In the genomic region with DNA sequence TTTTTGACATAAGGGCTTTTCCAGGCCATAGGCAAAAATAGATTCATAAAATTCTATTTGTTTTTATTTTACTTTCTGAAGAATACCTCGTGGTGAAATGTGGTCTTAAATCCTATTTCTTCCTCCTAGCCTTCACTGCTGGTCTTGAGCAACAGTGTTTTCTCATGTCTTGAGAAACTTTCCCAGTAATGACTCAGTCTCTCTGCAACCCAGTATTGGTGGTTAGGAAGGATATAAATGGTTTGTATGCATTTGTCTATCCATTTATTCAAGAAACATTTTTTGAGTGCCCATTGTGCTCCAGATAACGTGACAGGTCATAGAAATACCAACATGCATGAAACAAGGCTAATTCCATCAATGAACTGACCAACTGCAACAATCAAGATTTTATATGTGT, we compare ENCODE assay signal across 21 cellular contexts.
"Had no signal": no experiment of that assay in that cellular context is flagged by ENCODE, and none has a peak within 500 bp of the region (broad histone marks: within the 10 kb centered on the region; RNA-seq: fewer than 3 reads in every experiment).

No MANE protein-coding gene starts in this region.

- DNase-seq: activated B cell treated with CpG ODN at 0.5 μM for 24 hours; activated CD4-positive, alpha-beta T cell treated with anti-CD3 and anti-CD28 coated beads for 1 hour; activated CD4-positive, alpha-beta T cell treated with anti-CD3 and anti-CD28 coated beads, Interleukin-2, amount 10 ng/mL, durations not matched to agents 24 days and 14 days; activated CD4-positive, alpha-beta T cell treated with anti-CD3 and anti-CD28 coated beads, Interleukin-2, amount 50 U/mL, for 48 hours; activated CD8-positive, alpha-beta memory T cell treated with anti-CD3 and anti-CD28 coated beads, Interleukin-2, amount 10 ng/mL, durations not matched to agents 7 days and 5 days; activated effector memory CD4-positive, alpha-beta T cell treated with anti-CD3 and anti-CD28 coated beads, Interleukin-2, amount 50 U/mL, for 16 hours; activated naive CD4-positive, alpha-beta T cell treated with anti-CD3 and anti-CD28 coated beads for 36 hours; activated T-cell treated with anti-CD3 and anti-CD28 coated beads, Interleukin-2, amount 50 U/mL, for 4 hours; cerebellar nuclear complex; Karpas-422; NCI-H1105 treated with DMSO at 0.1 percent for 48 hours; NCI-H1436 treated with DMSO at 0.1 percent for 48 hours; NCI-H187; NCI-H2081; NCI-H510A treated with DMSO at 0.1 percent for 48 hours; SHP77 treated with DMSO at 0.1 percent for 48 hours; T-cell; T-helper 2 cell; T1000 had no signal

- ATAC-seq: activated CD8-positive, alpha-beta memory T cell treated with anti-CD3 and anti-CD28 coated beads, Interleukin-2, amount 10 ng/mL, durations not matched to agents 7 days and 5 days; activated T-cell treated with anti-CD3 and anti-CD28 coated beads, Interleukin-2, amount 50 U/mL, for 4 hours; K562; Panc1; T-cell had no signal
